9 cellular contexts compared by ENCODE assay signal in the genomic region with DNA sequence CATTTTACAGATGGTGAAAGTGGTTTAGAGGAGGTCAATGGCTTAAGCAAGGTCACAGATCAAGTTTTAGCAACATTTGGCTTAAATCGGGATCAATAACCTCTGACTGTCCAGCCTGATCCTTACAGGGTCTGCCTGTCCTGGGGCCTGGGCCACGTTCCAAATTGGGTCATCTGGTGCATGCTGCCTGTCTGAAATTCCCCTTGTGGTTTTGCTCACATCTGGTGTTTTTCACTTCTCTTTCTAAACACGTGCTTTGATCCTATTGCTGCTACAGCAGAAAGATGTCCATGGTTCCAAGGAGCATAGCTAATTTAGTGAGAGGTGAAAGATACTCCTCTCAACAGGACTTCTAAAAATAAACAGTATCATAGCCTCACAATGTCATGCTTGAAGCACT. TPM values are rescaled to one million over a fixed set of nuclear protein-coding genes. Genes with fewer than 3 reads are reported as not detected.
A peak's percentile ranks its signal among the peaks of the same experiment; 100 is the strongest.
DNase-seq lines count a peak whose midpoint lies in the region; ATAC-seq, FAIRE-seq and TF ChIP-seq lines count a peak whose summit lies in the region.
"Not testable (repeated sequence)": the region's sequence is repeated elsewhere in the genome, so short reads cannot be mapped to it uniquely, and the experiment has no call there.
"Had no signal": no experiment of that assay in that cellular context is flagged by ENCODE, and none has a peak within 500 bp of the region (broad histone marks: within the 10 kb centered on the region; RNA-seq: fewer than 3 reads in every experiment).

No MANE protein-coding gene starts in this region.

- not testable (repeated sequence) for DNase-seq in GM12892 (ENCODE audit: insufficient read length); effector memory CD8-positive, alpha-beta T cell; naive thymus-derived CD8-positive, alpha-beta T cell

- H3K4me3 Mint-ChIP-seq in effector memory CD8-positive, alpha-beta T cell; naive thymus-derived CD8-positive, alpha-beta T cell: not testable (repeated sequence)

- peak; percentile 93 for FAIRE-seq in GM12892 (lab: Jason Lieb, UNC)

- H3K27ac Mint-ChIP-seq in effector memory CD8-positive, alpha-beta T cell; naive thymus-derived CD8-positive, alpha-beta T cell: not testable (repeated sequence)

- POLR2A ChIA-PET in naive thymus-derived CD8-positive, alpha-beta T cell (lab: Charles Lee) = not testable (repeated sequence)

- ATAC-seq in GM18909 (IDR thresholded peaks at IDR 0.05; ENCODE audit: poor library complexity, unreplicated experiment) = peak; percentile 72
- peak; percentile 62 for ATAC-seq in GM21367 (IDR thresholded peaks at IDR 0.05; ENCODE audit: unreplicated experiment)
- peak; percentile 69 for ATAC-seq in HG02623 (IDR thresholded peaks at IDR 0.05; ENCODE audit: unreplicated experiment)
- peak; percentile 71 for ATAC-seq in HG03066 (IDR thresholded peaks at IDR 0.05; ENCODE audit: low read depth, unreplicated experiment)
- peak; percentile 50 for ATAC-seq in HG03469 (IDR thresholded peaks at IDR 0.05; ENCODE audit: unreplicated experiment)
- peak; percentile 56 for ATAC-seq in effector memory CD8-positive, alpha-beta T cell (replicated peaks)
- peak; percentile 30 to 56 for ATAC-seq in naive thymus-derived CD8-positive, alpha-beta T cell

- not testable (repeated sequence) for TF ChIP-seq POLR2A in GM12892 (IDR thresholded peaks at IDR 0.05; ENCODE audit: low read depth, low read length)

- not testable (repeated sequence) for H3K27me3 Mint-ChIP-seq in effector memory CD8-positive, alpha-beta T cell; naive thymus-derived CD8-positive, alpha-beta T cell

- H3K4me1 Mint-ChIP-seq in effector memory CD8-positive, alpha-beta T cell (ENCODE audit: low read depth in 2 of 2); naive thymus-derived CD8-positive, alpha-beta T cell: not testable (repeated sequence)

- H3K36me3 Mint-ChIP-seq in effector memory CD8-positive, alpha-beta T cell (ENCODE audit: insufficient read depth); naive thymus-derived CD8-positive, alpha-beta T cell: not testable (repeated sequence)

- H3K9me3 Mint-ChIP-seq in effector memory CD8-positive, alpha-beta T cell; naive thymus-derived CD8-positive, alpha-beta T cell: not testable (repeated sequence)

RNA-seq across cellular contexts. Expression of a gene that starts 19.4 kb away (rescaled TPM):
- 5.9 TPM for polyA plus RNA-seq in GM12892 (2012; ENCODE audit: missing spikeins)
- not detected for total RNA-seq in naive thymus-derived CD8-positive, alpha-beta T cell
- polyA plus RNA-seq in naive thymus-derived CD8-positive, alpha-beta T cell = 1 to 10 TPM; 5.3 to 8.2 (median 7.5) TPM
- total RNA-seq: H1 had no signal
